In genomic region chr22:25100402-25100801, GRCh38 we compare ENCODE assay signal across 21 cellular contexts.
A peak's percentile ranks its signal among the peaks of the same experiment; 100 is the strongest.
DNase-seq lines count a peak whose midpoint lies in the region; ATAC-seq and TF ChIP-seq lines count a peak whose summit lies in the region.
"Had no signal": no experiment of that assay in that cellular context is flagged by ENCODE, and none has a peak within 500 bp of the region (broad histone marks: within the 10 kb centered on the region; RNA-seq: fewer than 3 reads in every experiment).

No MANE protein-coding gene starts in this region.

- DNase-seq in GM23338 (ENCODE audit: low spot score) (no peak), dedifferentiated amniotic fluid mesenchymal stem cell (ENCODE audit: extremely low spot score) (no peak), suprapubic skin (ENCODE audit: low spot score in 2 of 2) (no peak), GDM1 (lab: John Stamatoyannopoulos, UW) (no peak)
- DNase-seq in effector memory CD8-positive, alpha-beta T cell: no peak
- no peak for DNase-seq in stimulated activated effector memory CD8-positive, alpha-beta T cell treated with anti-CD3 and anti-CD28 coated beads, Interleukin-12 subunit alpha, Interleukin-12 subunit beta, amount 100 ng/mL, for 72 hours (ENCODE audit: low spot score in 2 of 2)
- DNase-seq: 8988T; AML-193; Calu3; CD8-positive, alpha-beta memory T cell; KG1; NCI-H1092 treated with DMSO at 0.1 percent for 48 hours; NCI-H2029 treated with DMSO at 0.1 percent for 48 hours; NCI-H2171 treated with DMSO at 0.1 percent for 48 hours; NCI-H524 treated with DMSO at 0.1 percent for 48 hours; NCI-H82; SJCRH30 had no signal

- H3K4me1 Mint-ChIP-seq in GM23338: peaks cover 19% of the 10 kb centered on the region
- peaks cover 4 to 11% of the 10 kb centered on the region in 2 donors for H3K4me1 Mint-ChIP-seq in effector memory CD8-positive, alpha-beta T cell (ENCODE audit: low read depth in 2 of 2)
- H3K4me1 Mint-ChIP-seq in stimulated activated effector memory CD8-positive, alpha-beta T cell treated with anti-CD3 and anti-CD28 coated beads, Interleukin-12 subunit alpha, Interleukin-12 subunit beta, amount 100 ng/mL, for 72 hours: peaks cover 12% of the 10 kb centered on the region

- no peaks in the 10 kb centered on the region for H3K9me3 ChIP-seq in suprapubic skin
- H3K9me3 ChIP-seq: SJCRH30 had no signal

- no peak for TF ChIP-seq POLR2A in suprapubic skin (IDR thresholded peaks at IDR 0.05)

- H3F3A ChIP-seq in GM23338 (replicated peaks; ENCODE audit: low read depth): no peaks in the 10 kb centered on the region

- ATAC-seq in GM23338 (no peak), HG03378 (IDR thresholded peaks at IDR 0.05; ENCODE audit: unreplicated experiment) (no peak)
- no peak for ATAC-seq in effector memory CD8-positive, alpha-beta T cell (replicated peaks)
- no peak for ATAC-seq in stimulated activated effector memory CD8-positive, alpha-beta T cell treated with anti-CD3 and anti-CD28 coated beads, Interleukin-12 subunit alpha, Interleukin-12 subunit beta, amount 100 ng/mL, for 72 hours
- ATAC-seq: Panc1 had no signal

- TF ChIP-seq EP300 in suprapubic skin (IDR thresholded peaks at IDR 0.05): no peak

- no peak overlapping the region for H2AFZ ChIP-seq in GM23338

- H3K4me3 ChIP-seq in GM23338 (no peak overlapping the region), suprapubic skin (no peak overlapping the region)
- H3K4me3 ChIP-seq: SJCRH30 had no signal

- no peak overlapping the region for H3K4me3 Mint-ChIP-seq in GM23338
- H3K4me3 Mint-ChIP-seq in effector memory CD8-positive, alpha-beta T cell: no peak overlapping the region
- no peak overlapping the region for H3K4me3 Mint-ChIP-seq in stimulated activated effector memory CD8-positive, alpha-beta T cell treated with anti-CD3 and anti-CD28 coated beads, Interleukin-12 subunit alpha, Interleukin-12 subunit beta, amount 100 ng/mL, for 72 hours
- H3K4me3 Mint-ChIP-seq: CD8-positive, alpha-beta memory T cell had no signal

- H3K27ac ChIP-seq in GM23338 (ENCODE audit: low read depth) (peak overlapping the region; percentile 69; the same call in 1 of the 2 replicates), angular gyrus (ENCODE audit: low read depth, low read length) (peak overlapping the region; percentile 11), suprapubic skin (no peak overlapping the region)
- H3K27ac ChIP-seq: C4-2B, SJCRH30 had no signal

- H3K79me2 ChIP-seq in GM23338 (replicated peaks; ENCODE audit: insufficient read depth): no peaks in the 10 kb centered on the region

- H4K20me1 ChIP-seq in GM23338 (replicated peaks; ENCODE audit: insufficient read depth): no peaks in the 10 kb centered on the region

- no peak overlapping the region for H3K27ac Mint-ChIP-seq in GM23338
- peak overlapping the region; percentile 45 to 80 for H3K27ac Mint-ChIP-seq in effector memory CD8-positive, alpha-beta T cell
- peak overlapping the region; percentile 57 for H3K27ac Mint-ChIP-seq in stimulated activated effector memory CD8-positive, alpha-beta T cell treated with anti-CD3 and anti-CD28 coated beads, Interleukin-12 subunit alpha, Interleukin-12 subunit beta, amount 100 ng/mL, for 72 hours

- H3K9me2 ChIP-seq in GM23338 (ENCODE audit: insufficient read depth): no peaks in the 10 kb centered on the region

- no peak overlapping the region for H3K4me2 ChIP-seq in GM23338

- peaks cover 6% of the 10 kb centered on the region for H3K27me3 Mint-ChIP-seq in GM23338 (ENCODE audit: insufficient read depth, low read depth, poor library complexity)
- no peaks in the 10 kb centered on the region for H3K27me3 Mint-ChIP-seq in effector memory CD8-positive, alpha-beta T cell

- no peaks in the 10 kb centered on the region for H3K27me3 ChIP-seq in GM23338 (ENCODE audit: insufficient read depth)
- no peaks in the 10 kb centered on the region for H3K27me3 ChIP-seq in suprapubic skin
- H3K27me3 ChIP-seq: SJCRH30 had no signal

- WGBS in suprapubic skin: 100% methylated on average over 2 of the region's 4 CpGs

- H3K4me1 ChIP-seq in GM23338 (ENCODE audit: insufficient read depth) (peaks cover 5% of the 10 kb centered on the region; the same call in 1 of the 2 replicates), suprapubic skin (no peaks in the 10 kb centered on the region)

- H3K36me3 ChIP-seq in GM23338 (ENCODE audit: insufficient read depth) (no peaks in the 10 kb centered on the region), suprapubic skin (no peaks in the 10 kb centered on the region)
- H3K36me3 ChIP-seq: SJCRH30 had no signal

- no peaks in the 10 kb centered on the region for H3K9me3 Mint-ChIP-seq in GM23338
- no peaks in the 10 kb centered on the region for H3K9me3 Mint-ChIP-seq in effector memory CD8-positive, alpha-beta T cell
- H3K9me3 Mint-ChIP-seq in stimulated activated effector memory CD8-positive, alpha-beta T cell treated with anti-CD3 and anti-CD28 coated beads, Interleukin-12 subunit alpha, Interleukin-12 subunit beta, amount 100 ng/mL, for 72 hours: no peaks in the 10 kb centered on the region
- H3K9me3 Mint-ChIP-seq: CD8-positive, alpha-beta memory T cell had no signal

- no peaks in the 10 kb centered on the region; the same call in 2 of the 3 replicates for H3K36me3 Mint-ChIP-seq in GM23338 (ENCODE audit: low read depth)
- peaks cover 3% of the 10 kb centered on the region for H3K36me3 Mint-ChIP-seq in effector memory CD8-positive, alpha-beta T cell (ENCODE audit: insufficient read depth)
- no peaks in the 10 kb centered on the region for H3K36me3 Mint-ChIP-seq in stimulated activated effector memory CD8-positive, alpha-beta T cell treated with anti-CD3 and anti-CD28 coated beads, Interleukin-12 subunit alpha, Interleukin-12 subunit beta, amount 100 ng/mL, for 72 hours

- TF ChIP-seq CTCF in GM23338 (conservative IDR thresholded peaks at IDR 0.05; ENCODE audit: low read depth in 2 of 2) (no peak), suprapubic skin (IDR thresholded peaks at IDR 0.05) (no peak)

TF ChIP-seq in GM23338, 12 proteins besides CTCF, POLR2A, EP300 and RAD21 (continues in another document):
- TF ChIP-seq STAT1 (IDR thresholded peaks at IDR 0.05; ENCODE audit: unreplicated experiment): no peak
- no peak for TF ChIP-seq ETS1 (IDR thresholded peaks at IDR 0.05)
- no peak for TF ChIP-seq REST (IDR thresholded peaks at IDR 0.05; ENCODE audit: unreplicated experiment)
- no peak for TF ChIP-seq NANOG (IDR thresholded peaks at IDR 0.05; ENCODE audit: borderline replicate concordance)
- TF ChIP-seq EZH2phosphoT487 (IDR thresholded peaks at IDR 0.05; ENCODE audit: unreplicated experiment): no peak
